ENCODE assay signal across 8 cellular contexts in the genomic region with DNA sequence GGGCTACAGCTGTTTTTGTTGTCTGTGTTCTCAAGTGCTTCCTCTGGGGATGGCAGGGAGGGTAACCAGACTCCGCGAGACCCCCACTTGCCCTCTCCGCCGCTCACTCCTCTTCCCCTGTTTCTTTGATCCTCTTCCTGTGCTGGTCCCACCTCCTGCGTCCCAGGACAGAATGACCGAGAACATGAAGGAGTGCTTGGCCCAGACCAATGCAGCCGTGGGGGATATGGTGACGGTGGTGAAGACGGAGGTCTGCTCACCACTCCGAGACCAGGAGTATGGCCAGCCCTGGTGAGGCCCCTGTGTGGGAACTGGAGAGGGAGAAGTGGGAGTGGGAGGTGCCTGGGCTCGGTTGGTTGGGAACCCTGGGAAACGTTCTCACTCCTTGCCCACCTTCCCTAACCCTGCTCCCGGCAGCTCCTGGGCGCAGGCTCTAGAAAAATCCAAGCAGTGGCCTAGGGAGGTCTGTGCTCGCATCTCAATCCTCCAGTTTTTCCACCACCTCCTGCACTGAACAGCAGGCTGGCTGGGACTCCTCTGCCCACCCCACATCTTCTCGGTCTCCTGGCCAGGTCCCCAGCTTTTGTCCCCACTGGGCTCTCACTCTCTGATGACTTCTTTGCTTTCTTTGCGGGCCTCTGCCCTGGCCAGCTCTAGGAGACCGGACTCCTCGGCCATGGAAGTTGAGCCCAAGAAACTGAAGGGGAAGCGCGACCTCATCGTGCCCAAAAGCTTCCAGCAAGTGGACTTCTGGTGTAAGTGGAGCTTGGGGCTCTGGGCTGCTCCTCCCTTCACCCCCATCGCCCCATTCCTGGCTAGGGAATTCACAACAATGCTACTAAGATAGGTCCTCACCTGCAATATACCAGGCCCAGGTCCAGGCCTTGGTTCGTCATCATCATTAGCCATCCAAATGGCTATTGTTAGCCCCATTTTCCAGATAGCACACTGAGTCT. TPM values are rescaled to one million over a fixed set of nuclear protein-coding genes. Genes with fewer than 3 reads are reported as not detected.
DNase-seq lines count a peak whose midpoint lies in the region; ATAC-seq and TF ChIP-seq lines count a peak whose summit lies in the region.

No MANE protein-coding gene starts in this region.

- H3K4me1 ChIP-seq in Panc1 (ENCODE audit: control insufficient read depth, insufficient read depth, low read length): peaks cover 15% of the 10 kb centered on the region
- no peaks in the 10 kb centered on the region for H3K4me1 ChIP-seq in endocrine pancreas (ENCODE audit: control insufficient read depth, insufficient read depth, low read length)
- peaks cover 18% of the 10 kb centered on the region for H3K4me1 ChIP-seq in suprapubic skin
- peaks cover 10% of the 10 kb centered on the region for H3K4me1 ChIP-seq in mucosa of descending colon (ENCODE audit: low read depth)

- 85% methylated on average over 24 of the region's 24 CpGs for WGBS in suprapubic skin

- POLR2A ChIA-PET in Panc1 (lab: Charles Lee): no interaction called here

- CTCF ChIA-PET in Panc1 (lab: Charles Lee): interaction anchor here (0.5 kb wide), 1 partner anchor 31 kb away, joined by 10 read pairs; no protein-coding TSS in a partner anchor

- no peak for TF ChIP-seq EP300 in suprapubic skin (IDR thresholded peaks at IDR 0.05)

- peak overlapping the region in 1 of 2 experiments; percentile 53; a peak in 2 of 4 replicates for H3K4me3 ChIP-seq in Panc1 (ENCODE audit: low read depth in 2 of 2, low read length in 2 of 2)
- H3K4me3 ChIP-seq in endocrine pancreas (ENCODE audit: control insufficient read depth, insufficient read depth, low read length): no peak overlapping the region
- H3K4me3 ChIP-seq in suprapubic skin: peak overlapping the region; percentile 71
- H3K4me3 ChIP-seq in mucosa of descending colon: no peak overlapping the region

- DNase-seq in Panc1 (ENCODE audit: low read depth, low spot score): no peak
- DNase-seq in mesenteric fat pad (ENCODE audit: low spot score): peak; percentile 78
- no peak for DNase-seq in suprapubic skin (ENCODE audit: low spot score in 2 of 2)
- DNase-seq in SHP77 treated with DMSO at 0.1 percent for 48 hours (lab: John Stamatoyannopoulos, UW): no peak
- DNase-seq in NK-92 (lab: John Stamatoyannopoulos, UW; ENCODE audit: unreplicated experiment): no peak
- DNase-seq in mucosa of descending colon: no peak
- no peak for DNase-seq in AML-193 (lab: John Stamatoyannopoulos, UW)

- BruUV-seq in Panc1 (replicated peaks; lab: Mats Ljungman, UMichigan): no TSS peak

- H3K27me3 ChIP-seq in Panc1 (ENCODE audit: control insufficient read depth, insufficient read depth, low read length) (no peaks in the 10 kb centered on the region), endocrine pancreas (ENCODE audit: control insufficient read depth, insufficient read depth, low read length) (no peaks in the 10 kb centered on the region), suprapubic skin (no peaks in the 10 kb centered on the region)

- ATAC-seq in Panc1 (no peak), mucosa of descending colon (no peak)

- H3K9me3 ChIP-seq in Panc1 (ENCODE audit: control insufficient read depth, insufficient read depth, low read depth, low read length) (no peaks in the 10 kb centered on the region), endocrine pancreas (ENCODE audit: control insufficient read depth, low read length) (no peaks in the 10 kb centered on the region), suprapubic skin (no peaks in the 10 kb centered on the region), mucosa of descending colon (no peaks in the 10 kb centered on the region)

- no peaks in the 10 kb centered on the region for H3K36me3 ChIP-seq in Panc1 (ENCODE audit: control insufficient read depth, insufficient read depth, low read length)
- H3K36me3 ChIP-seq in endocrine pancreas (ENCODE audit: control insufficient read depth, insufficient read depth, low read length): no peaks in the 10 kb centered on the region
- peaks cover 17% of the 10 kb centered on the region for H3K36me3 ChIP-seq in suprapubic skin
- H3K36me3 ChIP-seq in mucosa of descending colon (ENCODE audit: low read depth): no peaks in the 10 kb centered on the region

- TF ChIP-seq CTCF in Panc1 (IDR thresholded peaks at IDR 0.05) (no peak), suprapubic skin (IDR thresholded peaks at IDR 0.05) (no peak), mucosa of descending colon (IDR thresholded peaks at IDR 0.05) (no peak)

- intact Hi-C loops in Panc1 (cut with micrococcal nuclease; ENCODE audit: unreplicated experiment): no loop called here
- intact Hi-C loops in mucosa of descending colon (cut with DNase I, micrococcal nuclease): no loop called here

- peak overlapping the region; percentile 69 for H3K9ac ChIP-seq in endocrine pancreas (ENCODE audit: control insufficient read depth, insufficient read depth, low read length)

- H3K27ac ChIP-seq in Panc1 (ENCODE audit: low read length) (peak overlapping the region; percentile 78), suprapubic skin (peak overlapping the region; percentile 78)

- in situ Hi-C loops in Panc1 (cut with HindIII; ENCODE audit: low pct_unique_long_range_greater_than_20kb, low sequenced_read_pairs): no loop called here

- TF ChIP-seq POLR2A in suprapubic skin (IDR thresholded peaks at IDR 0.05): no peak

RNA-seq across cellular contexts. Expression of gene PRDM11, which starts 35.4 kb away (rescaled TPM):
- total RNA-seq in Panc1 (2021; ENCODE audit: unreplicated experiment): 27.4 TPM
- 31.9 TPM for polyA plus RNA-seq in Panc1 (2012; ENCODE audit: insufficient read length)
- total RNA-seq in mesenteric fat pad: 11.2 TPM
- 10 to 100 TPM in 3 of 4 donors, 1 to 10 TPM in 1; 9.1 to 11.9 (median 11.0) TPM for total RNA-seq in suprapubic skin
- 10 to 100 TPM in 2 of 3 donors, 1 to 10 TPM in 1; 7.6 to 25.2 (median 11.3) TPM for total RNA-seq in mucosa of descending colon
